13 cellular contexts compared by ENCODE assay signal in the genomic region with DNA sequence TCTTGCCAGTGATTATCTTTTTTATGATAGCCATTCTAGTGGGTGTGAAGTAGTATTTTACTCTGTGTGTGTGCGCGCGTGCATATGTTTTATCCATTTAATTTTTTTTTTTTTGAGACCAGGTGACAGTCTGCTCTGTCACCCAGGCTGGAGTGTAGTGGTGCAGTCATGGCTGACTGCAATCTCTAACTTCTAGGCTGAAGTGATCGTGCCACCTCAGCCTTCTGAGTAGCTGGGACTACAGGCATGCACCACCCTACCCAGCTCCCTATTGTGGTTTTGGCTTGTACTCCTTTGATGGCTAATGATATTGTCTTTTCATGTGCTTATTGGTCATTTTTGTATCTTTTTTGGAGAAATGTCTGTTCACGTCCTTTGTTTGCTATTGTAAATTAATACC. TPM values are rescaled to one million over a fixed set of nuclear protein-coding genes. Genes with fewer than 3 reads are reported as not detected.
DNase-seq lines count a peak whose midpoint lies in the region; ATAC-seq and TF ChIP-seq lines count a peak whose summit lies in the region.
"Had no signal": no experiment of that assay in that cellular context is flagged by ENCODE, and none has a peak within 500 bp of the region (broad histone marks: within the 10 kb centered on the region; RNA-seq: fewer than 3 reads in every experiment).

No MANE protein-coding gene starts in this region.

- POLR2A ChIA-PET in HEK293 (lab: Yijun Ruan, JAX) = no interaction called here

- peaks cover 3% of the 10 kb centered on the region; the same call in 1 of the 2 replicates for H3K4me1 ChIP-seq in HEK293 (ENCODE audit: control insufficient read depth, insufficient read depth, low read length)

- CTCF ChIA-PET in HEK293 (lab: Yijun Ruan, JAX) = interaction anchor here (0.7 kb wide), 2 partner anchors 71 to 126 kb away, joined by 3 read pairs; no protein-coding TSS in a partner anchor

- no peak for TF ChIP-seq CTCF in HEK293 (tag by site-specific recombination; IDR thresholded peaks at IDR 0.05)

- no peak for ATAC-seq in GM18907 (IDR thresholded peaks at IDR 0.05; ENCODE audit: unreplicated experiment)
- ATAC-seq: CD8-positive, alpha-beta T cell had no signal

- no peaks in the 10 kb centered on the region for H3K9me3 ChIP-seq in HEK293 (ENCODE audit: control insufficient read depth, insufficient read depth, low read depth, low read length)
- H3K9me3 ChIP-seq: HAP-1 had no signal

- H3K27ac ChIP-seq in HEK293 (ENCODE audit: extremely low read depth, low read depth, low read length) = no peak overlapping the region
- H3K27ac ChIP-seq in substantia nigra (ENCODE audit: low read depth, low read length, poor library complexity, severe bottlenecking) = no peak overlapping the region

- in situ Hi-C loops in Caki2 (cut with HindIII; ENCODE audit: low pct_unique_long_range_greater_than_20kb, low sequenced_read_pairs) = no loop called here

- H3K36me3 ChIP-seq in HEK293 (ENCODE audit: control insufficient read depth in 2 of 2, insufficient read depth in 1 of 2, low read length in 2 of 2) = peaks cover 29 to 41% of the 10 kb centered on the region in 2 experiments

- DNase-seq in NCI-H510A treated with DMSO at 0.1 percent for 48 hours (lab: John Stamatoyannopoulos, UW) (peak; percentile 20), NCI-H510A (lab: John Stamatoyannopoulos, UW) (no peak), Caki2 (ENCODE audit: low read depth) (peak; percentile 45), kidney tubule cell (ENCODE audit: low spot score) (peak; percentile 39), substantia nigra (lab: John Stamatoyannopoulos, UW) (no peak), NOMO-1 (lab: John Stamatoyannopoulos, UW; ENCODE audit: unreplicated experiment in 2 of 2) (no peak)
- DNase-seq: CD8-positive, alpha-beta T cell; DMS 273 treated with DMSO at 0.1 percent for 48 hours; NCI-H1105 treated with DMSO at 0.1 percent for 48 hours; NCI-H1930 had no signal

- no peak overlapping the region for H3K4me3 ChIP-seq in HEK293 (ENCODE audit: low read depth, low read length)
- H3K4me3 ChIP-seq: HAP-1 had no signal

TF ChIP-seq in HEK293, 187 proteins besides CTCF, POLR2A, EP300 and RAD21:
- TF ChIP-seq KLF16 (tag by site-specific recombination; IDR thresholded peaks at IDR 0.05) (no peak), ZNF830 (tag by site-specific recombination; IDR thresholded peaks at IDR 0.05; ENCODE audit: low read depth) (no peak), ZNF221 (tag by site-specific recombination; IDR thresholded peaks at IDR 0.05; ENCODE audit: borderline replicate concordance) (no peak), GLI2 (tag by site-specific recombination; IDR thresholded peaks at IDR 0.05; ENCODE audit: borderline replicate concordance, low read depth) (no peak), ZNF600 (tag by site-specific recombination; IDR thresholded peaks at IDR 0.05) (peak; percentile 25; the same call in 1 of the 2 replicates), KLF10 (tag by site-specific recombination; IDR thresholded peaks at IDR 0.05) (no peak), ZNF133 (tag by site-specific recombination; IDR thresholded peaks at IDR 0.05) (no peak)
TF ChIP-seq in HEK293: peak in this region for 1.

RNA-seq across cellular contexts. Expression of gene ITCH, which starts 33.3 kb away (rescaled TPM):
- 44.3 and 50.8 TPM in 2 replicates for total RNA-seq in Caki2 (2014; rRNA removed; shearing (Covaris generic); ENCODE audit: low replicate concordance)

Comparison
In these comparisons a context has a peak if more than half of its experiments do, and no peak if none do; other contexts are left out.
1. DNase-seq: peak in NCI-H510A treated with DMSO at 0.1 percent for 48 hours (single experiment), Caki2 (single experiment) and kidney tubule cell (single experiment); none in NCI-H510A (single experiment), substantia nigra (0 of 49) and NOMO-1 (0 of 2).